In the genomic region with DNA sequence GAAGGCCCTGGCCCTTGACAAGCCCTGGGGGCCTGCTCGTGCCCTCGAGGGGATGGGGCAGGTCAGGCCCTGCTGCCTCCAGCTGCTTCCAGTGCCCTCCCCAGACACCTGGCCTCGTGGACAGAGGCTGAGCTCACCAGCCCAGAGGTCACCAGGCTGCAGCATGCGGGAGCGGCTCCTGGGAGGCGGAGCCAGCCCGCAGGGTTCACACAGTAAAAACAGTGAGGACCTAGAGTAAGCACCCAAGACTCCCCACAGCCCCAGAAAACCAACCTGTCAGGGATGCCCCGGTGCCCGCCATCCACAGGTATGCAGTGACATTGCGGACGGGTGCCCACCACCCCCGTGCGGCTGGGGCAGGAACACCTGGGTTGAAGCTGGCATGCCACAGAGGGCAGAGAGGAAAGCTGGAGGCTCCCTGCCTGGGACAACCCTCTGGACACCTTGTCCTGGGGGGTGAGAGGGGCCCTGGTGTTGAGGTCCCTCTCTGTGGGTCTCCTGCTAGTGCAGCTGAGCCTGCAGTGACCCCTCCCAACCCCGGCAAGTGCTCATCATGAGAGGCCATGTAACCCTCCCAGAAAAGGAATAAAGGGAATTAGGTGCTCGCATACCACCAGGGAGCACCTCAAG, we compare ENCODE assay signal across 20 cellular contexts.
DNase-seq lines count a peak whose midpoint lies in the region; ATAC-seq and TF ChIP-seq lines count a peak whose summit lies in the region.
"Had no signal": no experiment of that assay in that cellular context is flagged by ENCODE, and none has a peak within 500 bp of the region (broad histone marks: within the 10 kb centered on the region; RNA-seq: fewer than 3 reads in every experiment).

No MANE protein-coding gene starts in this region.

- no peaks in the 10 kb centered on the region for H3F3A ChIP-seq in neural cell (ENCODE audit: insufficient read depth, low read length, poor library complexity, severe bottlenecking)

- TF ChIP-seq EP300 in neural cell (conservative IDR thresholded peaks at IDR 0.05; ENCODE audit: poor library complexity, severe bottlenecking), result no peak

- no peak overlapping the region for H3K27ac ChIP-seq in BLaER1 treated with 17β-estradiol and CSF1 and Interleukin-3, amounts not matched to agents 10 nM and 100 nM
- peak overlapping the region; percentile 85 for H3K27ac ChIP-seq in cingulate gyrus (ENCODE audit: low read depth, low read length)
- H3K27ac ChIP-seq in neural cell (ENCODE audit: low read length), result peak overlapping the region; percentile 75
- H3K27ac ChIP-seq: 22Rv1, C4-2B had no signal

- 0 out of 22 replicates have a peak, but pooled peaks cover 0 to 6% (median 0%) of the 10 kb centered on the region in 11 experiments for H3K27me3 ChIP-seq in BLaER1 treated with 17β-estradiol and CSF1 and Interleukin-3, amounts not matched to agents 10 nM and 100 nM
- no peaks in the 10 kb centered on the region for H3K27me3 ChIP-seq in neural cell (ENCODE audit: insufficient read depth, low read depth, low read length)

- no peaks in the 10 kb centered on the region for H3K27me3 Mint-ChIP-seq in activated T-helper 1 cell treated with anti-CD3 and anti-CD28 coated beads, Interleukin-12 subunit alpha, Interleukin-12 subunit beta, Interleukin-2, Interleukin-4 antibody, amounts not matched to agents 30 ng/mL and 10 ng/mL and 1 ng/mL, durations not matched to agents 14 hours and 24 hours and 36 hours (ENCODE audit: insufficient read depth)

- DNase-seq in NCI-H1417 (lab: John Stamatoyannopoulos, UW) (peak in 2 of 3 experiments; percentile 38 to 63), NCI-H1417 treated with DMSO at 0.1 percent for 48 hours (lab: John Stamatoyannopoulos, UW) (no peak), amniotic stem cell (lab: John Stamatoyannopoulos, UW) (no peak)
- DNase-seq in activated T-helper 1 cell treated with anti-CD3 and anti-CD28 coated beads, Interleukin-12 subunit alpha, Interleukin-12 subunit beta, Interleukin-2, Interleukin-4 antibody, amounts not matched to agents 30 ng/mL and 10 ng/mL and 1 ng/mL, durations not matched to agents 14 hours and 24 hours and 36 hours (ENCODE audit: low spot score), result no peak
- DNase-seq: ACHN, DMS53, GDM1, Karpas-422, MV-4-11, NCI-H187, NCI-H446, OCI-M1, SHP77 had no signal

- no peak overlapping the region for H2AFZ ChIP-seq in neural cell (ENCODE audit: low read depth, low read length)

- no peak for ATAC-seq in HG03025 (IDR thresholded peaks at IDR 0.05; ENCODE audit: low FRiP score, unreplicated experiment)
- ATAC-seq: HCT116 had no signal

- H4K20me1 ChIP-seq in BLaER1 treated with 17β-estradiol and CSF1 and Interleukin-3, amounts not matched to agents 10 nM and 100 nM, result peaks cover 0 to 35% (median 6%) of the 10 kb centered on the region in 11 experiments; a peak in 9 of 22 replicates
- H4K20me1 ChIP-seq in neural cell (ENCODE audit: insufficient read depth), result no peaks in the 10 kb centered on the region

- no peaks in the 10 kb centered on the region for H3K9me2 ChIP-seq in neural cell (ENCODE audit: insufficient read depth, low read length)

- peak overlapping the region in 7 of 11 experiments; percentile 7 to 32 (median 23); a peak in 6 of 22 replicates for H3K4me2 ChIP-seq in BLaER1 treated with 17β-estradiol and CSF1 and Interleukin-3, amounts not matched to agents 10 nM and 100 nM
- H3K4me2 ChIP-seq in neural cell (ENCODE audit: low read length), result no peak overlapping the region

- no peak overlapping the region for H3K4me3 ChIP-seq in BLaER1 treated with 17β-estradiol and CSF1 and Interleukin-3, amounts not matched to agents 10 nM and 100 nM
- H3K4me3 ChIP-seq in neural cell (ENCODE audit: low read length), result no peak overlapping the region

- no peaks in the 10 kb centered on the region for H3K4me1 Mint-ChIP-seq in activated T-helper 1 cell treated with anti-CD3 and anti-CD28 coated beads, Interleukin-12 subunit alpha, Interleukin-12 subunit beta, Interleukin-2, Interleukin-4 antibody, amounts not matched to agents 30 ng/mL and 10 ng/mL and 1 ng/mL, durations not matched to agents 14 hours and 24 hours and 36 hours (ENCODE audit: low read depth)

- H3K79me2 ChIP-seq in neural cell (replicated peaks; ENCODE audit: insufficient read depth, low read length), result no peaks in the 10 kb centered on the region

- peaks cover 0 to 44% (median 25%) of the 10 kb centered on the region in 10 experiments; a peak in 14 of 20 replicates for H3K4me1 ChIP-seq in BLaER1 treated with 17β-estradiol and CSF1 and Interleukin-3, amounts not matched to agents 10 nM and 100 nM

- no peak for TF ChIP-seq CTCF in neural cell (IDR thresholded peaks at IDR 0.05; ENCODE audit: poor library complexity, severe bottlenecking)

- TF ChIP-seq RAD21 in neural cell (conservative IDR thresholded peaks at IDR 0.05), result no peak

- H3K36me3 Mint-ChIP-seq in activated T-helper 1 cell treated with anti-CD3 and anti-CD28 coated beads, Interleukin-12 subunit alpha, Interleukin-12 subunit beta, Interleukin-2, Interleukin-4 antibody, amounts not matched to agents 30 ng/mL and 10 ng/mL and 1 ng/mL, durations not matched to agents 14 hours and 24 hours and 36 hours (ENCODE audit: low read depth), result peaks cover 17% of the 10 kb centered on the region

- H3K27ac Mint-ChIP-seq in activated T-helper 1 cell treated with anti-CD3 and anti-CD28 coated beads, Interleukin-12 subunit alpha, Interleukin-12 subunit beta, Interleukin-2, Interleukin-4 antibody, amounts not matched to agents 30 ng/mL and 10 ng/mL and 1 ng/mL, durations not matched to agents 14 hours and 24 hours and 36 hours, result no peak overlapping the region

- H3K9me3 Mint-ChIP-seq in activated T-helper 1 cell treated with anti-CD3 and anti-CD28 coated beads, Interleukin-12 subunit alpha, Interleukin-12 subunit beta, Interleukin-2, Interleukin-4 antibody, amounts not matched to agents 30 ng/mL and 10 ng/mL and 1 ng/mL, durations not matched to agents 14 hours and 24 hours and 36 hours, result peaks cover 18% of the 10 kb centered on the region

- no peak overlapping the region for H3K9ac ChIP-seq in BLaER1 treated with 17β-estradiol and CSF1 and Interleukin-3, amounts not matched to agents 10 nM and 100 nM
- H3K9ac ChIP-seq in neural cell (ENCODE audit: low read length), result peak overlapping the region; percentile 25

- H3K36me3 ChIP-seq in BLaER1 treated with 17β-estradiol and CSF1 and Interleukin-3, amounts not matched to agents 10 nM and 100 nM, result peaks cover 22 to 56% (median 42%) of the 10 kb centered on the region in 11 experiments
- H3K36me3 ChIP-seq in neural cell (ENCODE audit: insufficient read depth, low read length), result no peaks in the 10 kb centered on the region

- no peak overlapping the region for H3K4me3 Mint-ChIP-seq in activated T-helper 1 cell treated with anti-CD3 and anti-CD28 coated beads, Interleukin-12 subunit alpha, Interleukin-12 subunit beta, Interleukin-2, Interleukin-4 antibody, amounts not matched to agents 30 ng/mL and 10 ng/mL and 1 ng/mL, durations not matched to agents 14 hours and 24 hours and 36 hours

- intact Hi-C loops in activated T-helper 1 cell treated with anti-CD3 and anti-CD28 coated beads, Interleukin-12 subunit alpha, Interleukin-12 subunit beta, Interleukin-2, Interleukin-4 antibody, amounts not matched to agents 30 ng/mL and 10 ng/mL and 1 ng/mL, durations not matched to agents 14 hours and 24 hours and 36 hours (cut with micrococcal nuclease), result no loop called here

- H3K9me3 ChIP-seq in BLaER1 treated with 17β-estradiol and CSF1 and Interleukin-3, amounts not matched to agents 10 nM and 100 nM (replicated peaks in 1 of 11), result peaks cover 25 to 44% (median 32%) of the 10 kb centered on the region in 11 experiments
- H3K9me3 ChIP-seq in neural cell (ENCODE audit: low read length), result no peaks in the 10 kb centered on the region

TF ChIP-seq in neural cell, 6 proteins besides CTCF, POLR2A, EP300 and RAD21:
- TF ChIP-seq TAF1 (IDR thresholded peaks at IDR 0.05; ENCODE audit: low read depth) (no peak), POLR2AphosphoS5 (IDR thresholded peaks at IDR 0.05) (no peak), MXI1 (conservative IDR thresholded peaks at IDR 0.05; ENCODE audit: poor library complexity, severe bottlenecking) (no peak), SMC3 (conservative IDR thresholded peaks at IDR 0.05; ENCODE audit: poor library complexity) (no peak), EZH2 (IDR thresholded peaks at IDR 0.05; ENCODE audit: borderline replicate concordance, insufficient read depth, low read length, poor library complexity, severe bottlenecking) (no peak), REST (IDR thresholded peaks at IDR 0.05; ENCODE audit: borderline replicate concordance) (no peak)

Comparison
In these comparisons a context has a peak if more than half of its experiments do, and no peak if none do; other contexts are left out.
1. DNase-seq: peak in NCI-H1417 (2 of 3); none in NCI-H1417 treated with DMSO at 0.1 percent for 48 hours (single experiment), activated T-helper 1 cell treated with anti-CD3 and anti-CD28 coated beads, Interleukin-12 subunit alpha, Interleukin-12 subunit beta, Interleukin-2, Interleukin-4 antibody, amounts not matched to agents 30 ng/mL and 10 ng/mL and 1 ng/mL, durations not matched to agents 14 hours and 24 hours and 36 hours (single experiment) and amniotic stem cell (single experiment).
2. H3K27ac ChIP-seq: peak in cingulate gyrus (single experiment) and neural cell (single experiment); none in BLaER1 treated with 17β-estradiol and CSF1 and Interleukin-3, amounts not matched to agents 10 nM and 100 nM (0 of 11).